In the genomic region with DNA sequence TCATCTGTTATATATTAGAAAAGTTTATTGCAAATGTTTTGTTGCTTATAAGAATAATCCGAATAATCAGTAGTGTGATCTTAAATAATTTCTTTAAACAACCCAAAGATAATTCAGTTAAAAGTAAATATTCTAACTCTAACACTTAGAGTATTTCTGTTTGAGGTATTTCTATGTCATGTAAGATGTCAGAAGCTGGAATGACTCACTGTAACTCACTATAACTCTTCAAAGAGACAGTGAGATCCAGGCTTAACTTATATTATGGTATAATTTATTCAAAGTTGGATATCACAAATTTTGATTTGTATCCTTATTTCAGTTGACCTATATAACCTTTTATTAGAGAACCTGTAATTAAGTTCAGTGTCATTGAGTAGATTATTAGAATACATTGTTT, we compare ENCODE assay signal across 18 cellular contexts.
"Had no signal": no experiment of that assay in that cellular context is flagged by ENCODE, and none has a peak within 500 bp of the region (broad histone marks: within the 10 kb centered on the region; RNA-seq: fewer than 3 reads in every experiment).

No MANE protein-coding gene starts in this region.

- H3K4me3 ChIP-seq: cardiac muscle cell, colonic mucosa, esophagus muscularis mucosa, lower lobe of right lung, right atrium auricular region, SK-N-MC, tibial nerve had no signal

- H3K36me3 ChIP-seq: cardiac muscle cell, colonic mucosa, esophagus muscularis mucosa, lower lobe of right lung, right atrium auricular region, tibial nerve had no signal

- H3K27ac ChIP-seq: cardiac muscle cell, colonic mucosa, lower lobe of right lung, right atrium auricular region, SK-N-MC, tibial nerve had no signal

- DNase-seq: activated CD4-positive, alpha-beta memory T cell treated with anti-CD3 and anti-CD28 coated beads for 36 hours; activated CD4-positive, alpha-beta T cell treated with anti-CD3 and anti-CD28 coated beads for 1 hour; activated CD8-positive, alpha-beta memory T cell treated with anti-CD3 and anti-CD28 coated beads, Interleukin-2, amount 10 ng/mL, durations not matched to agents 7 days and 5 days; activated naive CD4-positive, alpha-beta T cell treated with anti-CD3 and anti-CD28 coated beads, Interleukin-2, amount 10 ng/mL, durations not matched to agents 7 days and 5 days; activated T-cell treated with anti-CD3 and anti-CD28 coated beads, Interleukin-2, amount 50 U/mL, for 1 hour; colonic mucosa; foreskin melanocyte; left cardiac atrium; lower lobe of right lung; nephron progenitor cell; occipital lobe; T-helper 1 cell; T1000 had no signal

- H3K4me1 ChIP-seq: colonic mucosa had no signal

- H3K27me3 ChIP-seq: cardiac muscle cell, colonic mucosa, esophagus muscularis mucosa, right atrium auricular region, tibial nerve had no signal

- ATAC-seq: activated CD8-positive, alpha-beta memory T cell treated with anti-CD3 and anti-CD28 coated beads, Interleukin-2, amount 10 ng/mL, durations not matched to agents 7 days and 5 days; left cardiac atrium; lower lobe of right lung had no signal

- H3K9me3 ChIP-seq: colonic mucosa, esophagus muscularis mucosa, lower lobe of right lung, right atrium auricular region, tibial nerve had no signal
